Comparison of ENCODE assay signal across 8 cellular contexts in the genomic region with DNA sequence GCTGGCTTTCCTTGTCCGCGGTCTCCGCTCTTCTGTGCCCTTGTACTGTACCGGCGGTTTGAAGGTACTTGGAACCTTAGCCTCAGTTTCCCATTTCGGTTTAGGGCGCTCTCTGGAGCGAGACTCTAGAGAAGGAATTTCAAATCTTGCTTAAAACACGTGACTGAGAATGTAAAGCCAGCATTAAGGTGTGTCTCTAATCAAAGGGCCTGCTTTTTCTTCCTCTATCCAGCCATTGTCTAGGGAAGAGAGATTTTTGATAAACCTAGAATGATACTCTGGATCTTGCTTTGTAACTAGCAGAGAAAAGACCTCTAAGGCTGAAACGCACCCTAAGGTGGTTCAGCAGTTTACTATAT. TPM values are rescaled to one million over a fixed set of nuclear protein-coding genes. Genes with fewer than 3 reads are reported as not detected.
A peak's percentile ranks its signal among the peaks of the same experiment; 100 is the strongest.
DNase-seq lines count a peak whose midpoint lies in the region; ATAC-seq, FAIRE-seq and TF ChIP-seq lines count a peak whose summit lies in the region.

No MANE protein-coding gene starts in this region.

- BruUV-seq in Calu3 (replicated peaks; lab: Mats Ljungman, UMichigan) (TSS peak; percentile 65), Panc1 (replicated peaks; lab: Mats Ljungman, UMichigan) (no TSS peak)

- peaks cover 20% of the 10 kb centered on the region for H3K36me3 Mint-ChIP-seq in Calu3 (ENCODE audit: insufficient read depth, unreplicated experiment)
- peaks cover 5% of the 10 kb centered on the region for H3K36me3 Mint-ChIP-seq in osteocyte (ENCODE audit: unreplicated experiment)

- no peak for ATAC-seq in Panc1
- no peak for ATAC-seq in GM21381 (IDR thresholded peaks at IDR 0.05; ENCODE audit: unreplicated experiment)
- no peak for ATAC-seq in HG03159 (IDR thresholded peaks at IDR 0.05; ENCODE audit: unreplicated experiment)

- H3K4me1 ChIP-seq in Panc1 (ENCODE audit: control insufficient read depth, insufficient read depth, low read length), result 0 out of 2 replicates have a peak, but pooled peaks cover 3% of the 10 kb centered on the region
- H3K4me1 ChIP-seq in esophagus muscularis mucosa, result peaks cover 25 to 58% (median 49%) of the 10 kb centered on the region in 4 donors

- TF ChIP-seq POLR2A in esophagus muscularis mucosa (IDR thresholded peaks at IDR 0.05; ENCODE audit: low read depth) (no peak), H54 (IDR thresholded peaks at IDR 0.05; ENCODE audit: low read depth, low read length) (no peak)

- no peak for TF ChIP-seq CTCF in Calu3 (IDR thresholded peaks at IDR 0.05; ENCODE audit: unreplicated experiment)
- TF ChIP-seq CTCF in Panc1 (IDR thresholded peaks at IDR 0.05), result no peak
- no peak for TF ChIP-seq CTCF in esophagus muscularis mucosa (IDR thresholded peaks at IDR 0.05)
- no peak for TF ChIP-seq CTCF in osteocyte (IDR thresholded peaks at IDR 0.05)

- CTCF ChIA-PET in Calu3 (lab: Charles Lee), result interaction anchor here (0.5 kb wide), 1 partner anchor 44 kb away, joined by 4 read pairs; no protein-coding TSS in a partner anchor
- CTCF ChIA-PET in Panc1 (lab: Charles Lee), result no interaction called here

- no peaks in the 10 kb centered on the region for H3K9me3 ChIP-seq in Panc1 (ENCODE audit: control insufficient read depth, insufficient read depth, low read depth, low read length)
- no peaks in the 10 kb centered on the region for H3K9me3 ChIP-seq in esophagus muscularis mucosa

- peak overlapping the region; percentile 85 for H3K27ac Mint-ChIP-seq in Calu3 (ENCODE audit: unreplicated experiment)
- peak overlapping the region; percentile 93 for H3K27ac Mint-ChIP-seq in osteocyte (ENCODE audit: unreplicated experiment)

- TF ChIP-seq EP300 in esophagus muscularis mucosa (IDR thresholded peaks at IDR 0.05), result no peak

- H3K4me3 Mint-ChIP-seq in Calu3 (ENCODE audit: low read depth, unreplicated experiment), result peak overlapping the region; percentile 85
- H3K4me3 Mint-ChIP-seq in osteocyte (ENCODE audit: unreplicated experiment), result peak overlapping the region; percentile 94

- H3K4me3 ChIP-seq in Panc1 (ENCODE audit: low read depth in 2 of 2, low read length in 2 of 2), result peak overlapping the region; percentile 72 to 76
- H3K4me3 ChIP-seq in esophagus muscularis mucosa, result peak overlapping the region; percentile 71 to 98 (median 86)

- H3K9me3 Mint-ChIP-seq in Calu3 (ENCODE audit: low read depth, unreplicated experiment), result no peaks in the 10 kb centered on the region
- no peaks in the 10 kb centered on the region for H3K9me3 Mint-ChIP-seq in osteocyte (ENCODE audit: unreplicated experiment)

- H3K4me1 Mint-ChIP-seq in Calu3 (ENCODE audit: low read depth, unreplicated experiment), result no peaks in the 10 kb centered on the region
- peaks cover 28% of the 10 kb centered on the region for H3K4me1 Mint-ChIP-seq in osteocyte (ENCODE audit: unreplicated experiment)

- no peaks in the 10 kb centered on the region for H3K27me3 Mint-ChIP-seq in Calu3 (ENCODE audit: unreplicated experiment)
- H3K27me3 Mint-ChIP-seq in osteocyte (ENCODE audit: unreplicated experiment), result no peaks in the 10 kb centered on the region

- POLR2A ChIA-PET in Panc1 (lab: Charles Lee), result no interaction called here

- WGBS in esophagus muscularis mucosa, result 2% methylated on average over 10 of the region's 10 CpGs

- no peak for FAIRE-seq in H54 (lab: Jason Lieb, UNC)

- DNase-seq in Calu3 (no peak), Panc1 (ENCODE audit: low read depth, low spot score) (no peak), esophagus muscularis mucosa (ENCODE audit: extremely low spot score) (no peak), osteocyte (ENCODE audit: extremely low spot score, unreplicated experiment) (no peak), iPS-NIHi11 (ENCODE audit: low spot score) (no peak), H54 (ENCODE audit: insufficient read length, low spot score) (no peak)

- H3K36me3 ChIP-seq in Panc1 (ENCODE audit: control insufficient read depth, insufficient read depth, low read length) (no peaks in the 10 kb centered on the region; the same call in 1 of the 2 replicates), esophagus muscularis mucosa (peaks cover 0 to 12% (median 5%) of the 10 kb centered on the region in 4 donors)

- intact Hi-C loops in Calu3 (cut with micrococcal nuclease; ENCODE audit: unreplicated experiment) (no loop called here), Panc1 (cut with micrococcal nuclease; ENCODE audit: unreplicated experiment) (no loop called here), esophagus muscularis mucosa (cut with DNase I) (no loop called here)

- H3K27ac ChIP-seq in Panc1 (ENCODE audit: low read length) (peak overlapping the region; percentile 93), esophagus muscularis mucosa (replicated peaks in 1 of 4) (peak overlapping the region; percentile 86 to 95 (median 89))

- H3K27me3 ChIP-seq in Panc1 (ENCODE audit: control insufficient read depth, insufficient read depth, low read length) (no peaks in the 10 kb centered on the region), esophagus muscularis mucosa (no peaks in the 10 kb centered on the region)

- in situ Hi-C loops in Panc1 (cut with HindIII; ENCODE audit: low pct_unique_long_range_greater_than_20kb, low sequenced_read_pairs), result no loop called here

RNA-seq across cellular contexts. Expression of gene GPR107, which starts 0.7 kb away (rescaled TPM):
- total RNA-seq in Calu3 (2022) (39.9 and 43.4 TPM in 2 replicates), Panc1 (2021; ENCODE audit: unreplicated experiment) (43.0 TPM), esophagus muscularis mucosa (10 to 100 TPM; 19.9 to 34.7 (median 30.8) TPM), osteocyte (57.0 and 60.7 TPM in 2 replicates)
- polyA plus RNA-seq in Panc1 (2012; ENCODE audit: insufficient read length), result 27.5 TPM

RNA-seq across cellular contexts. Expression of gene FNBP1, which starts 11.4 kb away (rescaled TPM):
- 9.6 and 9.9 TPM in 2 replicates for total RNA-seq in Calu3 (2022)
- 53.6 TPM for total RNA-seq in Panc1 (2021; ENCODE audit: unreplicated experiment)
- 21.0 TPM for polyA plus RNA-seq in Panc1 (2012; ENCODE audit: insufficient read length)
- 100 to 1,000 TPM; 177 to 317 (median 254) TPM for total RNA-seq in esophagus muscularis mucosa
- 62.2 and 63.0 TPM in 2 replicates for total RNA-seq in osteocyte
